21 cellular contexts compared by ENCODE assay signal in the genomic region with DNA sequence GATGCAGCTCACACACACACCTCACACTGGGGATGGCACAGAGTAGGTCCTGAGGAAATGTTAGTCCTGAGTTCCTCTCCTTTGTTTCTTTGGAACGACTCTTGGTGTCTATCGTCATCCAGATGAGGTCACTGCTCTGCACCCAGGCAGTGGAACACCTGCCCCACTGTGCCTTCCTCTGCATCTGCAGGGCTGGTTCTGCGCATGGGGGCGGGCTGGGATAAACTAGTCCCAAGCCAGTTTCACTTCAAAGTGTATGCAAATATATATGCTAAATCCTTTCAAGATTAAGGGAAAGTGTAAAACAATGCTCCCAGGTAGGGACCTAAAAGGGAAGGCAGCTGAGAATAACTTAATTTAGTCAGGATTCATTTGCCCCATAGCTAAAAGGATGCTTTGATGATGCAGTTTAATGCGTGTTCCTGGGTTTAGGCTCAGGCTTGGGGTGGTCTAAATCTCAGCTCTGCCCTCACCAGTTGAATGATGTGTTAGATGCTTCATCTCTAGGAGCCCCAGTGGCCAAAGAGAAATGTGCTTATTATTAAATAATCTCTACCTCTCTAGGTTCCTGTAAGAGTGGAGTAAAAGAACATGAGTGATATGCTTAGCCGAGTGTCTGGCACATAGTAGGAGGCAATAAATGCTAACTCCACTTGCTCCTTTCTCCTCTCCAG. TPM values are rescaled to one million over a fixed set of nuclear protein-coding genes. Genes with fewer than 3 reads are reported as not detected.
A peak's percentile ranks its signal among the peaks of the same experiment; 100 is the strongest.
DNase-seq lines count a peak whose midpoint lies in the region; ATAC-seq and TF ChIP-seq lines count a peak whose summit lies in the region.
"Had no signal": no experiment of that assay in that cellular context is flagged by ENCODE, and none has a peak within 500 bp of the region (broad histone marks: within the 10 kb centered on the region; RNA-seq: fewer than 3 reads in every experiment).

No MANE protein-coding gene starts in this region.

- DNase-seq in stimulated activated naive CD8-positive, alpha-beta T cell treated with anti-CD3 and anti-CD28 coated beads, Interleukin-15, Interleukin-2, amounts not matched to agents 100 U/mL and 50 U/mL, for 24 hours: no peak
- no peak for DNase-seq in heart right ventricle
- no peak for DNase-seq in activated gamma-delta T cell (lab: John Stamatoyannopoulos, UW)
- no peak for DNase-seq in NOMO-1 treated with DMSO at 0.1 percent for 48 hours (lab: John Stamatoyannopoulos, UW; ENCODE audit: unreplicated experiment)
- DNase-seq: activated CD4-positive, alpha-beta T cell treated with anti-CD3 and anti-CD28 coated beads for 4 hours; activated naive CD8-positive, alpha-beta T cell treated with anti-CD3 and anti-CD28 coated beads, Interleukin-2, amount 50 U/mL, for 24 hours; activated T-cell treated with anti-CD3 and anti-CD28 coated beads, Interleukin-2, amount 50 U/mL, for 1 hour; islet precursor cell; NCI-H1694 treated with DMSO at 0.1 percent for 48 hours; NCI-H526 treated with DMSO at 0.1 percent for 48 hours; stimulated activated naive CD8-positive, alpha-beta T cell treated with anti-CD3 and anti-CD28 coated beads, Interleukin-15, amount 100 ng/mL, for 72 hours had no signal

- WGBS in heart right ventricle, 2 donors: 83 to 87% methylated on average over 6 of the region's 6 CpGs

- TF ChIP-seq CTCF in GM12872 (IDR thresholded peaks at IDR 0.05; ENCODE audit: insufficient read depth, low read depth, low read length): 0 out of 3 replicates have a peak, but pooled peaks have one; percentile 7
- no peak for TF ChIP-seq CTCF in heart right ventricle (IDR thresholded peaks at IDR 0.05)

- no peak overlapping the region for H3K4me3 ChIP-seq in heart right ventricle
- H3K4me3 ChIP-seq: skin epidermis had no signal

- intact Hi-C loops in heart right ventricle (cut with DNase I): loop anchor here in 1 of 10 donors (10.0 kb wide), 1 partner anchor 1280 kb away; no protein-coding TSS in a partner anchor

- no peaks in the 10 kb centered on the region for H3K9me3 ChIP-seq in heart right ventricle

- H3K27me3 ChIP-seq in heart right ventricle: no peaks in the 10 kb centered on the region

- peaks cover 0 to under 1% (median 0%) of the 10 kb centered on the region in 9 donors for H3K36me3 ChIP-seq in heart right ventricle

- peaks cover 0 to 31% (median 16%) of the 10 kb centered on the region in 9 donors for H3K4me1 ChIP-seq in heart right ventricle

- H3K27ac ChIP-seq in heart right ventricle: no peak overlapping the region

- ATAC-seq in GM19395 (IDR thresholded peaks at IDR 0.05; ENCODE audit: unreplicated experiment): peak; percentile 56
- ATAC-seq in HG02759 (IDR thresholded peaks at IDR 0.05; ENCODE audit: unreplicated experiment): peak; percentile 34
- peak; percentile 34 for ATAC-seq in HG03460 (IDR thresholded peaks at IDR 0.05; ENCODE audit: unreplicated experiment)
- ATAC-seq in stimulated activated naive CD8-positive, alpha-beta T cell treated with anti-CD3 and anti-CD28 coated beads, Interleukin-15, Interleukin-2, amounts not matched to agents 100 U/mL and 50 U/mL, for 24 hours: no peak
- no peak for ATAC-seq in heart right ventricle
- ATAC-seq: activated naive CD8-positive, alpha-beta T cell treated with anti-CD3 and anti-CD28 coated beads, Interleukin-2, amount 50 U/mL, for 24 hours; Right ventricle myocardium inferior; stimulated activated naive CD8-positive, alpha-beta T cell treated with anti-CD3 and anti-CD28 coated beads, Interleukin-15, amount 100 ng/mL, for 72 hours had no signal

RNA-seq across cellular contexts. Expression of a gene that starts 47.1 kb away (rescaled TPM):
- total RNA-seq in heart right ventricle: under 1 TPM in 4 of 10 donors, not detected in 6; 0.07 to 0.25 (median 0.21) TPM
- under 1 TPM; 0.12 to 0.44 TPM for polyA plus RNA-seq in heart right ventricle
- total RNA-seq: A172; H4; mesothelial cell of epicardium; T-helper 2 cell treated with Interferon-gamma antibody and Interleukin-4, amounts not matched to agents 100 ng/mL and 5 ng/mL, for 36 hours had no signal

Comparison
In these comparisons a context has a peak if more than half of its experiments do, and no peak if none do; other contexts are left out.
1. ATAC-seq: peak in GM19395 (single experiment), HG02759 (single experiment) and HG03460 (single experiment); none in stimulated activated naive CD8-positive, alpha-beta T cell treated with anti-CD3 and anti-CD28 coated beads, Interleukin-15, Interleukin-2, amounts not matched to agents 100 U/mL and 50 U/mL, for 24 hours (single experiment) and heart right ventricle (0 of 8).